Comparison of ENCODE assay signal across 20 cellular contexts in genomic region chr1:89578151-89578550, GRCh38.
"Had no signal": no experiment of that assay in that cellular context is flagged by ENCODE, and none has a peak within 500 bp of the region (broad histone marks: within the 10 kb centered on the region; RNA-seq: fewer than 3 reads in every experiment).

No MANE protein-coding gene starts in this region.

- H2AFZ ChIP-seq: parathyroid adenoma had no signal

- H3K4me1 ChIP-seq: ascending aorta, lower lobe of right lung, parathyroid adenoma, upper lobe of right lung had no signal

- H3K4me3 ChIP-seq: ascending aorta, lower lobe of right lung, mucosa of descending colon, upper lobe of right lung had no signal

- H3K36me3 ChIP-seq: brain microvascular endothelial cell had no signal

- H3K4me1 Mint-ChIP-seq: nephron progenitor cell had no signal

- H3K9ac ChIP-seq: parathyroid adenoma had no signal

- H3K79me2 ChIP-seq: parathyroid adenoma had no signal

- H3K27me3 ChIP-seq: ascending aorta, brain microvascular endothelial cell, foreskin keratinocyte, upper lobe of right lung had no signal

- H3K4me3 Mint-ChIP-seq: nephron progenitor cell, WTC11 had no signal

- H3K27ac Mint-ChIP-seq: activated naive CD4-positive, alpha-beta T cell treated with anti-CD3 and anti-CD28 coated beads, Interleukin-2, amount 50 U/mL, for 72 hours; nephron progenitor cell; WTC11 had no signal

- ATAC-seq: activated naive CD4-positive, alpha-beta T cell treated with anti-CD3 and anti-CD28 coated beads, Interleukin-2, amount 50 U/mL, for 72 hours; foreskin keratinocyte; left lobe of liver; lower lobe of right lung; mucosa of descending colon; right cardiac atrium; stimulated activated naive CD8-positive, alpha-beta T cell treated with anti-CD3 and anti-CD28 coated beads, Interleukin-15, Interleukin-2, amounts not matched to agents 100 U/mL and 50 U/mL, for 24 hours; upper lobe of right lung; WTC11 had no signal

- H3K9me3 Mint-ChIP-seq: activated naive CD4-positive, alpha-beta T cell treated with anti-CD3 and anti-CD28 coated beads, Interleukin-2, amount 50 U/mL, for 72 hours; nephron progenitor cell; WTC11 had no signal

- H3K27ac ChIP-seq: ascending aorta, brain microvascular endothelial cell, foreskin keratinocyte, lower lobe of right lung, parathyroid adenoma, upper lobe of right lung had no signal

- H3K9me3 ChIP-seq: ascending aorta, lower lobe of right lung, mucosa of descending colon, upper lobe of right lung had no signal

- DNase-seq: activated T-cell treated with anti-CD3 and anti-CD28 coated beads, Interleukin-2, amount 50 U/mL, for 1 hour; brain microvascular endothelial cell; cortex of kidney; foreskin keratinocyte; lower lobe of right lung; mesendoderm; mucosa of descending colon; nephron progenitor cell; nucleus accumbens; right cardiac atrium; stimulated activated CD4-positive, alpha-beta T cell treated with anti-CD3 and anti-CD28 coated beads, Interleukin-12 subunit alpha, Interleukin-12 subunit beta, amount 100 ng/mL, for 4 hours; stimulated activated CD4-positive, alpha-beta T cell treated with anti-CD3 and anti-CD28 coated beads, Interleukin-4, amount 100 ng/mL, for 4 hours; stimulated activated naive CD8-positive, alpha-beta T cell treated with anti-CD3 and anti-CD28 coated beads, Interleukin-15, Interleukin-2, amounts not matched to agents 100 U/mL and 50 U/mL, for 24 hours; T-helper 9 cell; upper lobe of right lung had no signal
